ENCODE assay signal across 26 cellular contexts in genomic region chr4:123517971-123518370, GRCh38.
"Had no signal": no experiment of that assay in that cellular context is flagged by ENCODE, and none has a peak within 500 bp of the region (broad histone marks: within the 10 kb centered on the region; RNA-seq: fewer than 3 reads in every experiment).

No MANE protein-coding gene starts in this region.

- DNase-seq: activated B cell treated with CpG ODN at 0.5 μM for 24 hours; activated CD4-positive, alpha-beta memory T cell treated with anti-CD3 and anti-CD28 coated beads for 36 hours; activated CD4-positive, alpha-beta T cell treated with anti-CD3 and anti-CD28 coated beads, Interleukin-2, amount 10 ng/mL, durations not matched to agents 7 days and 5 days; activated CD8-positive, alpha-beta memory T cell treated with anti-CD3 and anti-CD28 coated beads for 24 hours; activated T-cell treated with anti-CD3 and anti-CD28 coated beads, Interleukin-2, amount 50 U/mL, for 48 hours; aorta; MG63; MV-4-11; NCI-H1105 treated with DMSO at 0.1 percent for 48 hours; NCI-H1436 treated with DMSO at 0.1 percent for 48 hours; NCI-H187; NCI-H2081; NCI-H446; NCI-H82; OCI-M1; RPMI8226; T-cell; T-helper 2 cell; T1000 had no signal

- H3K27ac ChIP-seq: cardiac muscle cell, KMS-11, SK-N-MC had no signal

- ATAC-seq: Panc1, Right ventricle myocardium inferior, T-cell had no signal

- H3K4me1 Mint-ChIP-seq: activated B cell treated with CpG ODN at 0.5 μM for 24 hours; activated CD4-positive, alpha-beta T cell treated with anti-CD3 and anti-CD28 coated beads, Interleukin-2, amount 10 ng/mL, durations not matched to agents 7 days and 5 days; activated naive CD4-positive, alpha-beta T cell treated with anti-CD3 and anti-CD28 coated beads, Interleukin-2, amount 50 U/mL, for 24 hours; T-cell had no signal

- H3K4me2 ChIP-seq: KMS-11 had no signal

- H3K4me3 Mint-ChIP-seq: activated B cell treated with CpG ODN at 0.5 μM for 24 hours; activated CD4-positive, alpha-beta memory T cell treated with anti-CD3 and anti-CD28 coated beads for 36 hours; activated CD4-positive, alpha-beta T cell treated with anti-CD3 and anti-CD28 coated beads, Interleukin-2, amount 10 ng/mL, durations not matched to agents 7 days and 5 days; activated naive CD4-positive, alpha-beta T cell treated with anti-CD3 and anti-CD28 coated beads, Interleukin-2, amount 50 U/mL, for 24 hours; brain; T-cell had no signal

- H3K9me3 Mint-ChIP-seq: activated B cell treated with CpG ODN at 0.5 μM for 24 hours; activated CD4-positive, alpha-beta memory T cell treated with anti-CD3 and anti-CD28 coated beads for 36 hours; activated CD4-positive, alpha-beta T cell treated with anti-CD3 and anti-CD28 coated beads, Interleukin-2, amount 10 ng/mL, durations not matched to agents 7 days and 5 days; T-cell had no signal

- H3K27me3 Mint-ChIP-seq: activated naive CD4-positive, alpha-beta T cell treated with anti-CD3 and anti-CD28 coated beads, Interleukin-2, amount 50 U/mL, for 24 hours had no signal

- H3K36me3 Mint-ChIP-seq: activated CD4-positive, alpha-beta memory T cell treated with anti-CD3 and anti-CD28 coated beads for 36 hours; activated naive CD4-positive, alpha-beta T cell treated with anti-CD3 and anti-CD28 coated beads, Interleukin-2, amount 50 U/mL, for 24 hours; brain; T-cell had no signal

- H3K4me3 ChIP-seq: cardiac muscle cell, MG63, SK-N-MC had no signal

- H3K9me3 ChIP-seq: MG63 had no signal

- H3K27me3 ChIP-seq: cardiac muscle cell, MG63 had no signal

- H3K27ac Mint-ChIP-seq: activated B cell treated with CpG ODN at 0.5 μM for 24 hours; activated CD4-positive, alpha-beta memory T cell treated with anti-CD3 and anti-CD28 coated beads for 36 hours; activated CD4-positive, alpha-beta T cell treated with anti-CD3 and anti-CD28 coated beads, Interleukin-2, amount 10 ng/mL, durations not matched to agents 7 days and 5 days; activated naive CD4-positive, alpha-beta T cell treated with anti-CD3 and anti-CD28 coated beads, Interleukin-2, amount 50 U/mL, for 24 hours; brain; T-cell had no signal

- H3K36me3 ChIP-seq: cardiac muscle cell, MG63 had no signal

- H3K9ac ChIP-seq: KMS-11 had no signal
